In genomic region chr16:87829123-87829980, GRCh38 we compare ENCODE assay signal across 1 cellular context.
TF ChIP-seq lines count a peak whose summit lies in the region.

No MANE protein-coding gene starts in this region.

TF ChIP-seq in A549, 52 proteins besides CTCF, POLR2A, EP300 and RAD21 (continued from another document):
- TF ChIP-seq, protein P1, sequence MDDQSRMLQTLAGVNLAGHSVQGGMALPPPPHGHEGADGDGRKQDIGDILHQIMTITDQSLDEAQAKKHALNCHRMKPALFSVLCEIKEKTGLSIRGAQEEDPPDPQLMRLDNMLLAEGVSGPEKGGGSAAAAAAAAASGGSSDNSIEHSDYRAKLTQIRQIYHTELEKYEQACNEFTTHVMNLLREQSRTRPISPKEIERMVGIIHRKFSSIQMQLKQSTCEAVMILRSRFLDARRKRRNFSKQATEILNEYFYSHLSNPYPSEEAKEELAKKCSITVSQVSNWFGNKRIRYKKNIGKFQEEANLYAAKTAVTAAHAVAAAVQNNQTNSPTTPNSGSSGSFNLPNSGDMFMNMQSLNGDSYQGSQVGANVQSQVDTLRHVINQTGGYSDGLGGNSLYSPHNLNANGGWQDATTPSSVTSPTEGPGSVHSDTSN (IDR thresholded peaks at IDR 0.05), result 0 out of 2 replicates have a peak, but pooled peaks have one; percentile 17
- TF ChIP-seq HOXB13 (CRISPR knock-in tag; IDR thresholded peaks at IDR 0.05; ENCODE audit: low read depth), result no peak
- no peak for TF ChIP-seq NR3C1 (IDR thresholded peaks at IDR 0.05)
- TF ChIP-seq CHD4 (IDR thresholded peaks at IDR 0.05; ENCODE audit: borderline replicate concordance), result no peak
- TF ChIP-seq JUNB (IDR thresholded peaks at IDR 0.05), result no peak
- no peak for TF ChIP-seq PHF8 (IDR thresholded peaks at IDR 0.05; ENCODE audit: borderline replicate concordance, low read depth)
- no peak for TF ChIP-seq KDM1A (IDR thresholded peaks at IDR 0.05; ENCODE audit: low read depth)
- no peak for TF ChIP-seq RCOR1 (IDR thresholded peaks at IDR 0.05; ENCODE audit: low read depth, low read length)
- no peak for TF ChIP-seq HES2 (IDR thresholded peaks at IDR 0.05)
- TF ChIP-seq FOXS1 (CRISPR knock-in tag; IDR thresholded peaks at IDR 0.05), result no peak
- no peak for TF ChIP-seq HEYL (CRISPR knock-in tag; IDR thresholded peaks at IDR 0.05)
- no peak for TF ChIP-seq NFE2L2 (conservative IDR thresholded peaks at IDR 0.05; ENCODE audit: low read length)
- peak; percentile 69 for TF ChIP-seq HOXA7 (CRISPR knock-in tag; IDR thresholded peaks at IDR 0.05)
- TF ChIP-seq FOSB (CRISPR knock-in tag; IDR thresholded peaks at IDR 0.05), result no peak
- peak; percentile 23; the same call in 1 of the 2 replicates for TF ChIP-seq RARB (CRISPR knock-in tag; IDR thresholded peaks at IDR 0.05)
- TF ChIP-seq CBX8 (IDR thresholded peaks at IDR 0.05), result no peak
- TF ChIP-seq KDM5A (IDR thresholded peaks at IDR 0.05), result no peak
- TF ChIP-seq MAFK (IDR thresholded peaks at IDR 0.05; ENCODE audit: partially characterized antibody), result no peak
- TF ChIP-seq ESRRA (IDR thresholded peaks at IDR 0.05; ENCODE audit: borderline replicate concordance, low read length), result no peak
- TF ChIP-seq E2F6 (IDR thresholded peaks at IDR 0.05; ENCODE audit: borderline replicate concordance, low read depth), result no peak; the same call in 1 of the 2 replicates
- TF ChIP-seq BHLHE40 (IDR thresholded peaks at IDR 0.05; ENCODE audit: low read depth, low read length), result no peak
- no peak for TF ChIP-seq SREBF2 (IDR thresholded peaks at IDR 0.05)
- TF ChIP-seq ZSCAN20 (CRISPR knock-in tag; IDR thresholded peaks at IDR 0.05), result no peak
- peak; percentile 83; the same call in 1 of the 2 replicates for TF ChIP-seq TFCP2L1 (CRISPR knock-in tag; IDR thresholded peaks at IDR 0.05)
- TF ChIP-seq RFX5 (IDR thresholded peaks at IDR 0.05), result no peak
- TF ChIP-seq POLR2AphosphoS2 (conservative IDR thresholded peaks at IDR 0.05; ENCODE audit: low read length), result peak; percentile 85
- TF ChIP-seq FOSL2 (IDR thresholded peaks at IDR 0.05), result no peak
- no peak; the same call in 1 of the 2 replicates for TF ChIP-seq FOSL2 (CRISPR knock-in tag; IDR thresholded peaks at IDR 0.05)
- TF ChIP-seq, protein P2, sequence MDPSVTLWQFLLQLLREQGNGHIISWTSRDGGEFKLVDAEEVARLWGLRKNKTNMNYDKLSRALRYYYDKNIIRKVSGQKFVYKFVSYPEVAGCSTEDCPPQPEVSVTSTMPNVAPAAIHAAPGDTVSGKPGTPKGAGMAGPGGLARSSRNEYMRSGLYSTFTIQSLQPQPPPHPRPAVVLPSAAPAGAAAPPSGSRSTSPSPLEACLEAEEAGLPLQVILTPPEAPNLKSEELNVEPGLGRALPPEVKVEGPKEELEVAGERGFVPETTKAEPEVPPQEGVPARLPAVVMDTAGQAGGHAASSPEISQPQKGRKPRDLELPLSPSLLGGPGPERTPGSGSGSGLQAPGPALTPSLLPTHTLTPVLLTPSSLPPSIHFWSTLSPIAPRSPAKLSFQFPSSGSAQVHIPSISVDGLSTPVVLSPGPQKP (IDR thresholded peaks at IDR 0.05; ENCODE audit: low read depth, low read length), result no peak
- TF ChIP-seq MYC (IDR thresholded peaks at IDR 0.05; ENCODE audit: borderline replicate concordance, low read length), result no peak
- TF ChIP-seq ZNF302 (CRISPR knock-in tag; IDR thresholded peaks at IDR 0.05), result no peak
- no peak for TF ChIP-seq HDAC2 (IDR thresholded peaks at IDR 0.05)
- TF ChIP-seq ZC3H11A (IDR thresholded peaks at IDR 0.05), result no peak
- TF ChIP-seq REST (IDR thresholded peaks at IDR 0.05), result no peak
- no peak for TF ChIP-seq SMC3 (IDR thresholded peaks at IDR 0.05)
- peak; percentile 52 for TF ChIP-seq CHD2 (IDR thresholded peaks at IDR 0.05; ENCODE audit: low read length, partially characterized antibody)
- TF ChIP-seq NPAS2 (CRISPR knock-in tag; IDR thresholded peaks at IDR 0.05; ENCODE audit: borderline replicate concordance), result no peak
